Comparison of ENCODE assay signal across 14 cellular contexts in genomic region chr12:79546461-79547043, GRCh38.
DNase-seq lines count a peak whose midpoint lies in the region; FAIRE-seq and TF ChIP-seq lines count a peak whose summit lies in the region.
"Had no signal": no experiment of that assay in that cellular context is flagged by ENCODE, and none has a peak within 500 bp of the region (broad histone marks: within the 10 kb centered on the region; RNA-seq: fewer than 3 reads in every experiment).

No MANE protein-coding gene starts in this region.

- peak overlapping the region; percentile 99 for H3K27ac ChIP-seq in endothelial cell of umbilical vein (ENCODE audit: insufficient read depth, low read depth, low read length)
- H3K27ac ChIP-seq: C4-2B had no signal

- no peak for TF ChIP-seq CTCF in endothelial cell of umbilical vein (IDR thresholded peaks at IDR 0.05; ENCODE audit: extremely low read depth in 1 of 2, insufficient read depth in 1 of 2, low read depth in 1 of 2, low read length in 2 of 2)
- no peak for TF ChIP-seq CTCF in osteocyte (IDR thresholded peaks at IDR 0.05)

- no peaks in the 10 kb centered on the region for H3K27me3 ChIP-seq in endothelial cell of umbilical vein (ENCODE audit: control insufficient read depth in 2 of 2, insufficient read depth in 2 of 2, low read length in 2 of 2)

- TSS peak; percentile 82 for BruUV-seq in endothelial cell of umbilical vein (replicated peaks; lab: Mats Ljungman, UMichigan)

- H3K9ac ChIP-seq in endothelial cell of umbilical vein (replicated peaks; ENCODE audit: extremely low read depth, insufficient read depth, low read length), result peak overlapping the region; percentile 77

- no peaks in the 10 kb centered on the region for H3K9me3 ChIP-seq in endothelial cell of umbilical vein (replicated peaks; ENCODE audit: control insufficient read depth, insufficient read depth, low read length)

- H3K9me3 Mint-ChIP-seq in osteocyte (ENCODE audit: unreplicated experiment), result no peaks in the 10 kb centered on the region
- H3K9me3 Mint-ChIP-seq: memory B cell had no signal

- TF ChIP-seq POLR2A in endothelial cell of umbilical vein (IDR thresholded peaks at IDR 0.05; ENCODE audit: low read depth, low read length), result peak; percentile 51

- no peaks in the 10 kb centered on the region for H3K27me3 Mint-ChIP-seq in osteocyte (ENCODE audit: unreplicated experiment)
- H3K27me3 Mint-ChIP-seq: memory B cell had no signal

- H2AFZ ChIP-seq in endothelial cell of umbilical vein (ENCODE audit: low read depth, low read length), result no peak overlapping the region

- CTCF ChIA-PET in endothelial cell of umbilical vein (lab: Charles Lee), result interaction anchor here (0.7 to 3.4 kb wide), 23 partner anchors 11 to 641 kb away, joined by 3 to 84 read pairs (median 4); partner anchors contain the start of gene PAWR

- no peaks in the 10 kb centered on the region for H3K79me2 ChIP-seq in endothelial cell of umbilical vein (ENCODE audit: control insufficient read depth, insufficient read depth, low read length)

- no peaks in the 10 kb centered on the region for H3K9me1 ChIP-seq in endothelial cell of umbilical vein (replicated peaks; ENCODE audit: control insufficient read depth, extremely low read depth, insufficient read depth, low read length)

- peaks cover 11% of the 10 kb centered on the region for H3K36me3 Mint-ChIP-seq in osteocyte (ENCODE audit: unreplicated experiment)

- no peaks in the 10 kb centered on the region for H3K36me3 ChIP-seq in endothelial cell of umbilical vein (ENCODE audit: control insufficient read depth in 2 of 2, extremely low read depth in 1 of 2, insufficient read depth in 2 of 2, low read length in 2 of 2)

- no peak overlapping the region for H3K4me3 Mint-ChIP-seq in osteocyte (ENCODE audit: unreplicated experiment)
- H3K4me3 Mint-ChIP-seq: memory B cell had no signal

- peaks cover 73% of the 10 kb centered on the region for H3K4me1 Mint-ChIP-seq in osteocyte (ENCODE audit: unreplicated experiment)
- H3K4me1 Mint-ChIP-seq: memory B cell had no signal

- peak; percentile 64 for FAIRE-seq in RCC 7860 (lab: Jason Lieb, UNC)
- no peak for FAIRE-seq in endothelial cell of umbilical vein (lab: Jason Lieb, UNC)
- FAIRE-seq: TTC549 had no signal

- DNase-seq in Daoy (ENCODE audit: low read depth) (peak; percentile 88), RCC 7860 (ENCODE audit: low spot score) (peak; percentile 98), endothelial cell of umbilical vein (ENCODE audit: low read depth, low spot score) (no peak), osteocyte (ENCODE audit: extremely low spot score, unreplicated experiment) (no peak), Ammon's horn (ENCODE audit: low spot score) (no peak), NCI-H526 (lab: John Stamatoyannopoulos, UW) (no peak), amygdala (lab: John Stamatoyannopoulos, UW) (no peak)
- DNase-seq in stimulated activated CD4-positive, alpha-beta T cell treated with anti-CD3 and anti-CD28 coated beads, Interleukin-2, amount 100 ng/mL, for 24 hours, result no peak
- DNase-seq: caudate nucleus, NCI-H1417 treated with DMSO at 0.1 percent for 48 hours had no signal

- dilution Hi-C loops in endothelial cell of umbilical vein (cut with MboI; ENCODE audit: extremely low pct_ligation_motif_present, low sequenced_read_pairs), result no loop called here

- no peak overlapping the region for H3K4me3 ChIP-seq in endothelial cell of umbilical vein (replicated peaks in 1 of 3; ENCODE audit: insufficient read depth in 1 of 3, low read depth in 1 of 3, low read length in 3 of 3)
- H3K4me3 ChIP-seq: skin epidermis had no signal

- H3K4me2 ChIP-seq in endothelial cell of umbilical vein (ENCODE audit: insufficient read depth, low read length), result peak overlapping the region; percentile 37

- peak overlapping the region; percentile 89 for H3K27ac Mint-ChIP-seq in osteocyte (ENCODE audit: unreplicated experiment)
- H3K27ac Mint-ChIP-seq: memory B cell had no signal

- POLR2A ChIA-PET in endothelial cell of umbilical vein (lab: Charles Lee), result interaction anchor here (0.6 to 1.2 kb wide), 4 partner anchors 20 to 136 kb away, joined by 3 to 11 read pairs (median 6); no protein-coding TSS in a partner anchor

- intact Hi-C loops in endothelial cell of umbilical vein (cut with micrococcal nuclease), result loop anchor here (1.0 to 5.0 kb wide), 12 partner anchors 20 to 807 kb away; partner anchors contain the start of gene PPP1R12A

- H3K4me1 ChIP-seq in endothelial cell of umbilical vein (ENCODE audit: control insufficient read depth, extremely low read depth, insufficient read depth, low read length), result peaks cover 47% of the 10 kb centered on the region

- H4K20me1 ChIP-seq in endothelial cell of umbilical vein (replicated peaks; ENCODE audit: control insufficient read depth, extremely low read depth, insufficient read depth, low read length), result no peaks in the 10 kb centered on the region

TF ChIP-seq in endothelial cell of umbilical vein, 7 proteins besides CTCF, POLR2A, EP300 and RAD21:
- TF ChIP-seq POLR2AphosphoS5 (IDR thresholded peaks at IDR 0.05; ENCODE audit: insufficient read depth, low read depth, low read length) (no peak), FOS (IDR thresholded peaks at IDR 0.05; ENCODE audit: borderline replicate concordance, insufficient read depth, low read length) (peak; percentile 22), GATA2 (IDR thresholded peaks at IDR 0.05; ENCODE audit: insufficient read depth, insufficient read length, low read depth, low read length) (peak; percentile 71), EZH2 (IDR thresholded peaks at IDR 0.05; ENCODE audit: borderline replicate concordance, low read depth, low read length, severe bottlenecking) (no peak), JUN (IDR thresholded peaks at IDR 0.05; ENCODE audit: borderline replicate concordance, insufficient read depth, insufficient read length, low read depth) (peak; percentile 1), MYC (IDR thresholded peaks at IDR 0.05; ENCODE audit: low read depth, low read length) (no peak)
- TF ChIP-seq, protein P1, sequence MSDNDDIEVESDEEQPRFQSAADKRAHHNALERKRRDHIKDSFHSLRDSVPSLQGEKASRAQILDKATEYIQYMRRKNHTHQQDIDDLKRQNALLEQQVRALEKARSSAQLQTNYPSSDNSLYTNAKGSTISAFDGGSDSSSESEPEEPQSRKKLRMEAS (IDR thresholded peaks at IDR 0.05; ENCODE audit: insufficient read depth, insufficient read length), result no peak

Comparison
In these comparisons a context has a peak if more than half of its experiments do, and no peak if none do; other contexts are left out.
1. DNase-seq: peak in Daoy (single experiment) and RCC 7860 (single experiment); none in endothelial cell of umbilical vein (single experiment), osteocyte (single experiment), stimulated activated CD4-positive, alpha-beta T cell treated with anti-CD3 and anti-CD28 coated beads, Interleukin-2, amount 100 ng/mL, for 24 hours (0 of 2), Ammon's horn (single experiment), NCI-H526 (0 of 2) and amygdala (0 of 56).